Comparison of ENCODE assay signal across 31 cellular contexts in the genomic region with DNA sequence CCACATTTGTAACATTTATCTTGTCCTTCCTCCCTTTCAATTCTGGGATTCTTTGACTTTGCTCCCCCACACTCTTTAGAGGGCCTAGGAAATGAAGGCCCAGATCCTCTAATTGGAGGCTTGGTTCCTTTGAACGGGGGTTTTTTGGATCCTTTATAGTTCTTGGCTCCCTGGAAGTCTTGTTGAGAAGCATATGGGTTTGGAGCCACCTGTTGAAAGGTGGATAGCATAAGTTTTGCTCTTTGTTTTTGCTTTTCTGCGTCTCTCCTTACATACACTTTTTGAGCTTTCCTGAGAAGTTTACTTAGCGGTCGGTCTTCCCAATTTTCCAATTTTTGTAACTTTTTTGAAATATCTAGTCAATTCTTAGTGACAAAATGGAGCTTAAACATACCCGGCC. TPM values are rescaled to one million over a fixed set of nuclear protein-coding genes. Genes with fewer than 3 reads are reported as not detected.
"Had no signal": no experiment of that assay in that cellular context is flagged by ENCODE, and none has a peak within 500 bp of the region (broad histone marks: within the 10 kb centered on the region; RNA-seq: fewer than 3 reads in every experiment).

No MANE protein-coding gene starts in this region.

- H3K4me1 ChIP-seq: ascending aorta, breast epithelium, gastrocnemius medialis had no signal

- ATAC-seq: activated CD8-positive, alpha-beta T cell treated with anti-CD3 and anti-CD28 coated beads for 36 hours; activated naive CD4-positive, alpha-beta T cell treated with anti-CD3 and anti-CD28 coated beads, Interleukin-2, amount 50 U/mL, for 72 hours; foreskin keratinocyte; gastrocnemius medialis; heart right ventricle had no signal

- H3K9me3 ChIP-seq: ascending aorta, breast epithelium, esophagus muscularis mucosa, gastrocnemius medialis had no signal

- H3K4me3 Mint-ChIP-seq: activated CD8-positive, alpha-beta T cell treated with anti-CD3 and anti-CD28 coated beads for 36 hours; activated naive CD4-positive, alpha-beta T cell treated with anti-CD3 and anti-CD28 coated beads, Interleukin-2, amount 10 ng/mL, durations not matched to agents 7 days and 5 days; activated naive CD8-positive, alpha-beta T cell treated with anti-CD3 and anti-CD28 coated beads, Interleukin-2, amount 10 ng/mL, durations not matched to agents 7 days and 5 days; brain; dendritic cell treated with granulocyte-macrophage colony-stimulating factor and Interleukin-4, amounts not matched to agents 40 ng/mL and 50 ng/mL, for 4 days had no signal

- H3K36me3 Mint-ChIP-seq: activated naive CD4-positive, alpha-beta T cell treated with anti-CD3 and anti-CD28 coated beads, Interleukin-2, amount 10 ng/mL, durations not matched to agents 7 days and 5 days had no signal

- H3K9me3 Mint-ChIP-seq: activated naive CD4-positive, alpha-beta T cell treated with anti-CD3 and anti-CD28 coated beads, Interleukin-2, amount 10 ng/mL, durations not matched to agents 7 days and 5 days; activated naive CD8-positive, alpha-beta T cell treated with anti-CD3 and anti-CD28 coated beads, Interleukin-2, amount 10 ng/mL, durations not matched to agents 7 days and 5 days had no signal

- H3K36me3 ChIP-seq: ascending aorta, breast epithelium had no signal

- H3K4me3 ChIP-seq: ascending aorta, breast epithelium, cardiac muscle cell, coronary artery, dorsolateral prefrontal cortex, esophagus muscularis mucosa, gastrocnemius medialis, heart right ventricle had no signal

- H3K27ac Mint-ChIP-seq: activated CD8-positive, alpha-beta T cell treated with anti-CD3 and anti-CD28 coated beads for 36 hours; activated naive CD8-positive, alpha-beta T cell treated with anti-CD3 and anti-CD28 coated beads, Interleukin-2, amount 10 ng/mL, durations not matched to agents 7 days and 5 days; brain; dendritic cell treated with granulocyte-macrophage colony-stimulating factor and Interleukin-4, amounts not matched to agents 40 ng/mL and 50 ng/mL, for 4 days had no signal

- H3K27me3 Mint-ChIP-seq: activated CD8-positive, alpha-beta T cell treated with anti-CD3 and anti-CD28 coated beads for 36 hours; activated naive CD4-positive, alpha-beta T cell treated with anti-CD3 and anti-CD28 coated beads, Interleukin-2, amount 10 ng/mL, durations not matched to agents 7 days and 5 days; activated naive CD8-positive, alpha-beta T cell treated with anti-CD3 and anti-CD28 coated beads, Interleukin-2, amount 10 ng/mL, durations not matched to agents 7 days and 5 days; brain; dendritic cell treated with granulocyte-macrophage colony-stimulating factor and Interleukin-4, amounts not matched to agents 40 ng/mL and 50 ng/mL, for 4 days had no signal

- H3K27me3 ChIP-seq: ascending aorta, breast epithelium, cardiac muscle cell, dorsolateral prefrontal cortex, esophagus muscularis mucosa, foreskin keratinocyte, gastrocnemius medialis, heart right ventricle had no signal

- DNase-seq: activated CD4-positive, alpha-beta T cell treated with anti-CD3 and anti-CD28 coated beads for 1 hour; activated CD4-positive, alpha-beta T cell treated with anti-CD3 and anti-CD28 coated beads for 48 hours; activated CD4-positive, alpha-beta T cell treated with anti-CD3 and anti-CD28 coated beads, Interleukin-2, amount 50 U/mL, for 1 hour; activated CD4-positive, alpha-beta T cell treated with anti-CD3 and anti-CD28 coated beads, Interleukin-2, amount 50 U/mL, for 48 hours; activated CD8-positive, alpha-beta memory T cell treated with anti-CD3 and anti-CD28 coated beads for 24 hours; activated CD8-positive, alpha-beta memory T cell treated with anti-CD3 and anti-CD28 coated beads, Interleukin-2, amount 50 U/mL, for 4 hours; activated CD8-positive, alpha-beta T cell treated with anti-CD3 and anti-CD28 coated beads for 36 hours; activated gamma-delta T cell; activated naive CD4-positive, alpha-beta T cell; activated naive CD4-positive, alpha-beta T cell treated with anti-CD3 and anti-CD28 coated beads, Interleukin-2, amount 10 ng/mL, durations not matched to agents 7 days and 5 days; activated naive CD8-positive, alpha-beta T cell treated with anti-CD3 and anti-CD28 coated beads, Interleukin-2, amount 10 ng/mL, durations not matched to agents 7 days and 5 days; activated T-cell treated with anti-CD3 and anti-CD28 coated beads, Interleukin-2, amount 50 U/mL, for 1 hour; activated T-cell treated with anti-CD3 and anti-CD28 coated beads, Interleukin-2, amount 50 U/mL, for 48 hours; central memory CD4-positive, alpha-beta T cell; dorsolateral prefrontal cortex; effector memory CD4-positive, alpha-beta T cell; erythroblast; foreskin keratinocyte; gastrocnemius medialis; heart right ventricle; T-helper 2 cell had no signal

- H3K27ac ChIP-seq: ascending aorta, breast epithelium, cardiac muscle cell, coronary artery, dorsolateral prefrontal cortex, esophagus muscularis mucosa, foreskin keratinocyte, gastrocnemius medialis, heart right ventricle had no signal

- H3K4me1 Mint-ChIP-seq: activated naive CD4-positive, alpha-beta T cell treated with anti-CD3 and anti-CD28 coated beads, Interleukin-2, amount 10 ng/mL, durations not matched to agents 7 days and 5 days; activated naive CD8-positive, alpha-beta T cell treated with anti-CD3 and anti-CD28 coated beads, Interleukin-2, amount 10 ng/mL, durations not matched to agents 7 days and 5 days had no signal

RNA-seq across cellular contexts. Expression of gene LRRC19, which starts 31.5 kb away (rescaled TPM):
- total RNA-seq: activated CD8-positive, alpha-beta T cell treated with anti-CD3 and anti-CD28 coated beads for 36 hours; activated naive CD4-positive, alpha-beta T cell treated with anti-CD3 and anti-CD28 coated beads, Interleukin-2, amount 50 U/mL, for 72 hours; activated naive CD8-positive, alpha-beta T cell treated with anti-CD3 and anti-CD28 coated beads, Interleukin-2, amount 10 ng/mL, durations not matched to agents 7 days and 5 days; ascending aorta; cardiac muscle cell; cerebellum; esophagus muscularis mucosa; foreskin keratinocyte; heart right ventricle; T-helper 1 cell treated with Interleukin-12 subunit alpha and Interleukin-12 subunit beta and Interleukin-4 antibody, amounts not matched to agents 30 ng/mL and 1 ng/mL, for 36 hours had no signal
- polyA plus RNA-seq: foreskin keratinocyte, heart right ventricle had no signal
